ENCODE assay signal across 8 cellular contexts in the genomic region with DNA sequence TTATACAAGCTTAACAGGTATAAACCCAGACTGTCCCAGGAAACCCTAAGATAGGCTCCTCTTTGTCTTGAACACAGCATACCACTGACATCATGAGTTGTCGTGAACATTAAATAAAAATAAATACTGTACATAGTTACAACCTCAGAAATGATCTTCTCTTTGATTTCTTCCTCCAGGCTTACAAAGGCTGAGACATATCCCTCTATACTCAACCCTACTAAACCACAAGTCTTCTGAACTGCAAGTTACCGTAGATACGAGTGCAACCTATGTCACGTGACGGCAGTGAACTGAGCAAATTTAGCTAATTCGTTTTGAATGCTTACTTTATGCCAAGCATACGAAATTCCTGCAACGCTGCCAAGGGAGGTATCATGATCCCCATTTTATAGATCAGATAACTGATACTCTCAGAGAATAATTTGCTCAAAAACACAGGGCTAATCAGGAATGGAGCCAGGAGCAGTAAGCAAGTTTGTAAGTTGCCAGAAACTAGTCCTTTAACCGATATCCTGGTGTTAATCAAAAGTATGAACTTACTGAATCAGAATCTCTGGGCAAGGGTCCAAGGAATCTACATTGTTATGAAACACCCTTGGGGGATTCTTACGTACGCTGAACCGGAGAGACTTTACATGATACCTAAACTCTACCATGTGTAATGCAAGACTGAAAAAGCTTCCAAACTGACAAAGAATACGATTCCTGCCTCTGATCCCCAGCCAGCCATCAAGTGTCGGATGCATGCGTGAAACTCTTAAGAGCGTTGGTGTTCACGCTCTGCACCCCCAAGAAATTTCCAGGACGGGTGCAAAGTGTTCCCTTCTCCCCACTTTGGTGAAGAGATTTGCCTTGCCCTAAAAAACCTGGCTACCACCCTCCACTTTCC.
A peak's percentile ranks its signal among the peaks of the same experiment; 100 is the strongest.
DNase-seq lines count a peak whose midpoint lies in the region; ATAC-seq and TF ChIP-seq lines count a peak whose summit lies in the region.

No MANE protein-coding gene starts in this region.

- CTCF ChIA-PET in RWPE1 (lab: Yijun Ruan, JAX), result no interaction called here

- TF ChIP-seq CTCF in RWPE1 (conservative IDR thresholded peaks at IDR 0.05; ENCODE audit: low read depth) (no peak), brain (conservative IDR thresholded peaks at IDR 0.05) (no peak), osteocyte (IDR thresholded peaks at IDR 0.05) (no peak)

- H3K9me3 Mint-ChIP-seq in brain (peaks cover 0 to 3% (median 0%) of the 10 kb centered on the region in 5 experiments), osteocyte (ENCODE audit: unreplicated experiment) (no peaks in the 10 kb centered on the region)

- POLR2A ChIA-PET in RWPE1 (lab: Yijun Ruan, JAX; ENCODE audit: low non-redundant PET), result no interaction called here

- H3K4me1 Mint-ChIP-seq in brain, result peaks cover 90% of the 10 kb centered on the region
- peaks cover 44% of the 10 kb centered on the region for H3K4me1 Mint-ChIP-seq in osteocyte (ENCODE audit: unreplicated experiment)

- ATAC-seq in HG03521 (IDR thresholded peaks at IDR 0.05; ENCODE audit: unreplicated experiment) (no peak), HG02938 (IDR thresholded peaks at IDR 0.05; ENCODE audit: unreplicated experiment) (no peak)

- H3K27ac Mint-ChIP-seq in brain (peak overlapping the region in 3 of 5 experiments; percentile 11 to 80 (median 45)), osteocyte (ENCODE audit: unreplicated experiment) (peak overlapping the region; percentile 6)

- H3K27me3 Mint-ChIP-seq in brain (peaks cover 3% of the 10 kb centered on the region), osteocyte (ENCODE audit: unreplicated experiment) (no peaks in the 10 kb centered on the region)

- H3K4me3 Mint-ChIP-seq in brain (peak overlapping the region in 2 of 5 experiments; percentile 4 to 16), osteocyte (ENCODE audit: unreplicated experiment) (no peak overlapping the region)

- H3K36me3 Mint-ChIP-seq in brain (no peaks in the 10 kb centered on the region), osteocyte (ENCODE audit: unreplicated experiment) (no peaks in the 10 kb centered on the region)

- H3K27ac ChIP-seq in RWPE1, result no peak overlapping the region

- DNase-seq in COLO829 (ENCODE audit: low spot score) (peak; percentile 67), RWPE1 (ENCODE audit: low spot score) (peak; percentile 6), osteocyte (ENCODE audit: extremely low spot score, unreplicated experiment) (no peak), NCI-H1417 (lab: John Stamatoyannopoulos, UW) (no peak), NCI-H1694 treated with DMSO at 0.1 percent for 48 hours (lab: John Stamatoyannopoulos, UW) (no peak)

Comparison
In these comparisons a context has a peak if more than half of its experiments do, and no peak if none do; other contexts are left out.
1. DNase-seq: peak in COLO829 (single experiment) and RWPE1 (single experiment); none in osteocyte (single experiment), NCI-H1417 (0 of 3) and NCI-H1694 treated with DMSO at 0.1 percent for 48 hours (single experiment).